In genomic region chr11:63978551-63979235, GRCh38 we compare ENCODE assay signal across 14 cellular contexts. TPM values are rescaled to one million over a fixed set of nuclear protein-coding genes. Genes with fewer than 3 reads are reported as not detected.
DNase-seq lines count a peak whose midpoint lies in the region; ATAC-seq and TF ChIP-seq lines count a peak whose summit lies in the region.
"Had no signal": no experiment of that assay in that cellular context is flagged by ENCODE, and none has a peak within 500 bp of the region (broad histone marks: within the 10 kb centered on the region; RNA-seq: fewer than 3 reads in every experiment).

No MANE protein-coding gene starts in this region.

- H3K9me3 Mint-ChIP-seq in activated CD4-positive, alpha-beta T cell treated with anti-CD3 and anti-CD28 coated beads, Interleukin-2, amount 10 ng/mL, durations not matched to agents 24 days and 14 days, result no peaks in the 10 kb centered on the region
- H3K9me3 Mint-ChIP-seq in activated CD4-positive, alpha-beta T cell treated with anti-CD3 and anti-CD28 coated beads, Interleukin-2, amount 10 ng/mL, durations not matched to agents 7 days and 5 days, result peaks cover 2% of the 10 kb centered on the region
- H3K9me3 Mint-ChIP-seq in chondrocyte (ENCODE audit: low read depth), result no peaks in the 10 kb centered on the region
- H3K9me3 Mint-ChIP-seq in neural crest cell, result no peaks in the 10 kb centered on the region

- H3K27ac ChIP-seq in HUES64 (ENCODE audit: low read depth, low read length) (peak overlapping the region; percentile 79), right lobe of liver (no peak overlapping the region), spleen (no peak overlapping the region)
- H3K27ac ChIP-seq: A549 had no signal

- CTCF ChIA-PET in activated CD4-positive, alpha-beta T cell treated with anti-CD3 and anti-CD28 coated beads, Interleukin-2, amount 10 ng/mL, durations not matched to agents 7 days and 5 days (lab: Charles Lee), result interaction anchor here (0.6 to 0.7 kb wide), 2 partner anchors 10 to 12 kb away, joined by 3 read pairs; no protein-coding TSS in a partner anchor

- H3K36me3 ChIP-seq in HUES64 (ENCODE audit: insufficient read depth, low read length) (peaks cover 8% of the 10 kb centered on the region; the same call in 1 of the 2 replicates), right lobe of liver (no peaks in the 10 kb centered on the region), spleen (peaks cover 0 to 26% (median 2%) of the 10 kb centered on the region in 6 donors)
- H3K36me3 ChIP-seq: ovary had no signal

- no peak for TF ChIP-seq CTCF in chondrocyte (IDR thresholded peaks at IDR 0.05)
- TF ChIP-seq CTCF in neural crest cell (conservative IDR thresholded peaks at IDR 0.05), result no peak
- TF ChIP-seq CTCF in right lobe of liver (IDR thresholded peaks at IDR 0.05), result no peak
- no peak for TF ChIP-seq CTCF in spleen (IDR thresholded peaks at IDR 0.05 in 8 of 11, conservative IDR thresholded peaks at IDR 0.05 in 3 of 11)

- intact Hi-C loops in activated CD4-positive, alpha-beta T cell treated with anti-CD3 and anti-CD28 coated beads, Interleukin-2, amount 10 ng/mL, durations not matched to agents 24 days and 14 days (cut with micrococcal nuclease), result loop anchor here (10.0 kb wide), 1 partner anchor 326 kb away; the partner anchor contains the start of genes CATSPERZ and ESRRA
- intact Hi-C loops in right lobe of liver (cut with DNase I) (no loop called here), spleen (cut with DNase I; ENCODE audit: low total_unique reads) (no loop called here)

- H3K4me1 Mint-ChIP-seq in activated CD4-positive, alpha-beta T cell treated with anti-CD3 and anti-CD28 coated beads, Interleukin-2, amount 10 ng/mL, durations not matched to agents 24 days and 14 days, result peaks cover 18% of the 10 kb centered on the region
- H3K4me1 Mint-ChIP-seq in activated CD4-positive, alpha-beta T cell treated with anti-CD3 and anti-CD28 coated beads, Interleukin-2, amount 10 ng/mL, durations not matched to agents 7 days and 5 days, result peaks cover 31% of the 10 kb centered on the region
- H3K4me1 Mint-ChIP-seq in chondrocyte (ENCODE audit: low read depth) (peaks cover 29% of the 10 kb centered on the region), neural crest cell (peaks cover 30% of the 10 kb centered on the region)

- H3K27ac Mint-ChIP-seq in activated CD4-positive, alpha-beta T cell treated with anti-CD3 and anti-CD28 coated beads, Interleukin-2, amount 10 ng/mL, durations not matched to agents 24 days and 14 days, result peak overlapping the region; percentile 34
- H3K27ac Mint-ChIP-seq in activated CD4-positive, alpha-beta T cell treated with anti-CD3 and anti-CD28 coated beads, Interleukin-2, amount 10 ng/mL, durations not matched to agents 7 days and 5 days, result no peak overlapping the region
- H3K27ac Mint-ChIP-seq in chondrocyte (ENCODE audit: unreplicated experiment) (peak overlapping the region; percentile 23), neural crest cell (ENCODE audit: unreplicated experiment) (peak overlapping the region; percentile 58)

- no peak for DNase-seq in activated CD4-positive, alpha-beta T cell treated with anti-CD3 and anti-CD28 coated beads, Interleukin-2, amount 10 ng/mL, durations not matched to agents 24 days and 14 days
- DNase-seq in activated CD4-positive, alpha-beta T cell treated with anti-CD3 and anti-CD28 coated beads, Interleukin-2, amount 10 ng/mL, durations not matched to agents 7 days and 5 days, result no peak
- DNase-seq in chondrocyte (ENCODE audit: low spot score) (no peak), neural crest cell (ENCODE audit: low read depth, low spot score) (no peak), right lobe of liver (no peak), spleen (no peak)
- DNase-seq: HCEC 1CT, NCI-H1105 treated with DMSO at 0.1 percent for 48 hours, NCI-H2171 treated with DMSO at 0.1 percent for 48 hours, ovary, SHP77 treated with DMSO at 0.1 percent for 48 hours had no signal

- WGBS in HUES64, result 60% methylated on average over 10 of the region's 10 CpGs
- WGBS in right lobe of liver (ENCODE audit: insufficient coverage, low coverage, low lambda C conversion rate, missing lambda C conversion rate), result 65% methylated on average over 5 of the region's 10 CpGs
- 80 to 88% (median 87%) methylated on average over 10 of the region's 10 CpGs for WGBS in spleen, 5 donors

- H3K27me3 Mint-ChIP-seq in activated CD4-positive, alpha-beta T cell treated with anti-CD3 and anti-CD28 coated beads, Interleukin-2, amount 10 ng/mL, durations not matched to agents 24 days and 14 days, result no peaks in the 10 kb centered on the region
- no peaks in the 10 kb centered on the region for H3K27me3 Mint-ChIP-seq in activated CD4-positive, alpha-beta T cell treated with anti-CD3 and anti-CD28 coated beads, Interleukin-2, amount 10 ng/mL, durations not matched to agents 7 days and 5 days
- H3K27me3 Mint-ChIP-seq in chondrocyte (ENCODE audit: low read depth) (no peaks in the 10 kb centered on the region), neural crest cell (ENCODE audit: low read depth) (no peaks in the 10 kb centered on the region)

- H3K4me1 ChIP-seq in HUES64 (ENCODE audit: insufficient read depth, low read length) (peaks cover 20% of the 10 kb centered on the region), right lobe of liver (peaks cover 0 to 20% (median 6%) of the 10 kb centered on the region in 4 donors), spleen (peaks cover 18 to 65% (median 44%) of the 10 kb centered on the region in 6 donors)

- TF ChIP-seq POLR2A in right lobe of liver (IDR thresholded peaks at IDR 0.05) (no peak), spleen (IDR thresholded peaks at IDR 0.05) (no peak)

- H3K4me3 Mint-ChIP-seq in activated CD4-positive, alpha-beta T cell treated with anti-CD3 and anti-CD28 coated beads, Interleukin-2, amount 10 ng/mL, durations not matched to agents 24 days and 14 days, result no peak overlapping the region
- no peak overlapping the region for H3K4me3 Mint-ChIP-seq in activated CD4-positive, alpha-beta T cell treated with anti-CD3 and anti-CD28 coated beads, Interleukin-2, amount 10 ng/mL, durations not matched to agents 7 days and 5 days
- H3K4me3 Mint-ChIP-seq in chondrocyte (ENCODE audit: unreplicated experiment) (no peak overlapping the region), neural crest cell (peak overlapping the region; percentile 75)

- POLR2A ChIA-PET in activated CD4-positive, alpha-beta T cell treated with anti-CD3 and anti-CD28 coated beads, Interleukin-2, amount 10 ng/mL, durations not matched to agents 7 days and 5 days (lab: Charles Lee), result interaction anchor here (0.6 to 0.7 kb wide), 2 partner anchors 26 to 30 kb away, joined by 3 read pairs; no protein-coding TSS in a partner anchor

- no peaks in the 10 kb centered on the region for H3K9me3 ChIP-seq in HUES64 (ENCODE audit: insufficient read depth, low read depth, low read length)
- H3K9me3 ChIP-seq in right lobe of liver, result no peaks in the 10 kb centered on the region
- H3K9me3 ChIP-seq in spleen, result no peaks in the 10 kb centered on the region
- H3K9me3 ChIP-seq: A549, ovary had no signal

- ATAC-seq in HG02885 (IDR thresholded peaks at IDR 0.05; ENCODE audit: poor library complexity, unreplicated experiment) (no peak), right lobe of liver (no peak)
- ATAC-seq: A549 had no signal

- H3K9ac ChIP-seq in HUES64 (ENCODE audit: low read depth, low read length), result peak overlapping the region; percentile 49; the same call in 1 of the 2 replicates

- peaks cover 22% of the 10 kb centered on the region for H3K36me3 Mint-ChIP-seq in activated CD4-positive, alpha-beta T cell treated with anti-CD3 and anti-CD28 coated beads, Interleukin-2, amount 10 ng/mL, durations not matched to agents 24 days and 14 days (ENCODE audit: low read depth)
- peaks cover 22% of the 10 kb centered on the region for H3K36me3 Mint-ChIP-seq in activated CD4-positive, alpha-beta T cell treated with anti-CD3 and anti-CD28 coated beads, Interleukin-2, amount 10 ng/mL, durations not matched to agents 7 days and 5 days (ENCODE audit: low read depth)
- peaks cover 5% of the 10 kb centered on the region for H3K36me3 Mint-ChIP-seq in chondrocyte (ENCODE audit: low read depth)
- peaks cover 5% of the 10 kb centered on the region for H3K36me3 Mint-ChIP-seq in neural crest cell (ENCODE audit: low read depth)

- H3K27me3 ChIP-seq in HUES64 (ENCODE audit: insufficient read depth, low read length) (no peaks in the 10 kb centered on the region), right lobe of liver (no peaks in the 10 kb centered on the region), spleen (replicated peaks in 1 of 7) (no peaks in the 10 kb centered on the region)
- H3K27me3 ChIP-seq: ovary had no signal

- H3K4me3 ChIP-seq in HUES64 (ENCODE audit: low read length) (no peak overlapping the region), right lobe of liver (no peak overlapping the region), spleen (no peak overlapping the region)
- H3K4me3 ChIP-seq: A549, ovary had no signal

RNA-seq across cellular contexts. Expression of gene COX8A, which starts 4.3 kb away (rescaled TPM):
- total RNA-seq in activated CD4-positive, alpha-beta T cell treated with anti-CD3 and anti-CD28 coated beads, Interleukin-2, amount 10 ng/mL, durations not matched to agents 24 days and 14 days, result 302 TPM in 2 replicates
- 100 to 1,000 TPM; 451 to 462 TPM for total RNA-seq in activated CD4-positive, alpha-beta T cell treated with anti-CD3 and anti-CD28 coated beads, Interleukin-2, amount 10 ng/mL, durations not matched to agents 7 days and 5 days
- 427 TPM for polyA plus RNA-seq in HUES64 (2013, experiment 1 of 2)
- polyA plus RNA-seq in HUES64 (2013, experiment 2 of 2), result 435 TPM
- total RNA-seq in chondrocyte, result 220 to 245 TPM (median 240 TPM) in 3 replicates
- total RNA-seq in neural crest cell, result 349 and 389 TPM in 2 replicates
- 100 to 1,000 TPM; 144 to 385 (median 177) TPM for total RNA-seq in right lobe of liver
- 100 to 1,000 TPM; 181 to 531 (median 217) TPM for total RNA-seq in spleen
- polyA plus RNA-seq in spleen, result 100 to 1,000 TPM; 340 to 698 (median 481) TPM

RNA-seq across cellular contexts. Expression of gene OTUB1, which starts 7.5 kb away (rescaled TPM):
- total RNA-seq in activated CD4-positive, alpha-beta T cell treated with anti-CD3 and anti-CD28 coated beads, Interleukin-2, amount 10 ng/mL, durations not matched to agents 24 days and 14 days, result 105 and 115 TPM in 2 replicates
- total RNA-seq in activated CD4-positive, alpha-beta T cell treated with anti-CD3 and anti-CD28 coated beads, Interleukin-2, amount 10 ng/mL, durations not matched to agents 7 days and 5 days, result 100 to 1,000 TPM in 1 of 2 experiments, 10 to 100 TPM in 1; 94.8 to 102 TPM
- 120 TPM for polyA plus RNA-seq in HUES64 (2013, experiment 1 of 2)
- 114 TPM for polyA plus RNA-seq in HUES64 (2013, experiment 2 of 2)
- total RNA-seq in chondrocyte, result 51.6 to 58.6 TPM (median 52.2 TPM) in 3 replicates
- 122 and 124 TPM in 2 replicates for total RNA-seq in neural crest cell
- 10 to 100 TPM; 23.2 to 35.3 (median 24.7) TPM for total RNA-seq in right lobe of liver
- 10 to 100 TPM; 56.1 to 65.8 (median 58.8) TPM for total RNA-seq in spleen
- polyA plus RNA-seq in spleen, result 10 to 100 TPM; 65.5 to 89.7 (median 83.5) TPM

RNA-seq across cellular contexts. Expression of gene NAA40, which starts 39.9 kb away (rescaled TPM):
- total RNA-seq in activated CD4-positive, alpha-beta T cell treated with anti-CD3 and anti-CD28 coated beads, Interleukin-2, amount 10 ng/mL, durations not matched to agents 24 days and 14 days, result 26.1 and 26.9 TPM in 2 replicates
- total RNA-seq in activated CD4-positive, alpha-beta T cell treated with anti-CD3 and anti-CD28 coated beads, Interleukin-2, amount 10 ng/mL, durations not matched to agents 7 days and 5 days, result 10 to 100 TPM; 30.4 to 33.6 TPM
- 28.0 TPM for polyA plus RNA-seq in HUES64 (2013, experiment 1 of 2)
- 22.5 TPM for polyA plus RNA-seq in HUES64 (2013, experiment 2 of 2)
- total RNA-seq in chondrocyte (17.7 to 28.0 TPM (median 20.8 TPM) in 3 replicates), neural crest cell (64.5 and 71.2 TPM in 2 replicates), right lobe of liver (1 to 10 TPM; 3.6 to 7.5 (median 4.6) TPM), spleen (10 to 100 TPM; 27.2 to 45.4 (median 35.9) TPM)
- polyA plus RNA-seq in spleen, result 10 to 100 TPM; 12.1 to 21.4 (median 19.8) TPM

RNA-seq across cellular contexts. Expression of gene FLRT1, which starts 57.0 kb away (rescaled TPM):
- not detected in 2 replicates for total RNA-seq in activated CD4-positive, alpha-beta T cell treated with anti-CD3 and anti-CD28 coated beads, Interleukin-2, amount 10 ng/mL, durations not matched to agents 24 days and 14 days
- total RNA-seq in activated CD4-positive, alpha-beta T cell treated with anti-CD3 and anti-CD28 coated beads, Interleukin-2, amount 10 ng/mL, durations not matched to agents 7 days and 5 days, result not detected
- polyA plus RNA-seq in HUES64 (2013, experiment 1 of 2), result 0.45 TPM
- polyA plus RNA-seq in HUES64 (2013, experiment 2 of 2), result 0.57 TPM
- 0.12 to 0.31 TPM (median 0.22 TPM) in 3 replicates for total RNA-seq in chondrocyte
- 2.4 and 3.0 TPM in 2 replicates for total RNA-seq in neural crest cell
- under 1 TPM in 1 of 6 experiments, not detected in 5; 0.12 TPM for total RNA-seq in right lobe of liver
- total RNA-seq in spleen, result under 1 TPM in 5 of 7 donors, not detected in 2; 0.10 to 0.51 (median 0.17) TPM
- polyA plus RNA-seq in spleen, result under 1 TPM in 2 of 3 donors, not detected in 1; 0.03 to 0.16 TPM
